In genomic region chr5:129053438-129053837, GRCh38 we compare ENCODE assay signal across 22 cellular contexts. TPM values are rescaled to one million over a fixed set of nuclear protein-coding genes. Genes with fewer than 3 reads are reported as not detected.
DNase-seq lines count a peak whose midpoint lies in the region; ATAC-seq, FAIRE-seq and TF ChIP-seq lines count a peak whose summit lies in the region.
"Had no signal": no experiment of that assay in that cellular context is flagged by ENCODE, and none has a peak within 500 bp of the region (broad histone marks: within the 10 kb centered on the region; RNA-seq: fewer than 3 reads in every experiment).

No MANE protein-coding gene starts in this region.

- H3K4me3 ChIP-seq in heart right ventricle: no peak overlapping the region

- ATAC-seq in GM18520 (IDR thresholded peaks at IDR 0.05; ENCODE audit: unreplicated experiment) (no peak), heart right ventricle (no peak)
- ATAC-seq: Panc1 had no signal

- intact Hi-C loops in heart right ventricle (cut with DNase I): loop anchor here in 3 of 10 donors (10.0 kb wide), 1 partner anchor 149 kb away; no protein-coding TSS in a partner anchor

- no peaks in the 10 kb centered on the region for H3K36me3 Mint-ChIP-seq in chondrocyte (ENCODE audit: low read depth)
- no peaks in the 10 kb centered on the region for H3K36me3 Mint-ChIP-seq in type B pancreatic cell

- H3K27ac Mint-ChIP-seq in chondrocyte (ENCODE audit: unreplicated experiment) (no peak overlapping the region), type B pancreatic cell (no peak overlapping the region)
- H3K27ac Mint-ChIP-seq: CD4-positive, alpha-beta T cell had no signal

- TF ChIP-seq CTCF in 22Rv1 (IDR thresholded peaks at IDR 0.05): peak; percentile 17; the same call in 1 of the 2 replicates
- peak; percentile 54 for TF ChIP-seq CTCF in LNCAP (IDR thresholded peaks at IDR 0.05)
- TF ChIP-seq CTCF in chondrocyte (IDR thresholded peaks at IDR 0.05): peak; percentile 29
- TF ChIP-seq CTCF in type B pancreatic cell (conservative IDR thresholded peaks at IDR 0.05): no peak
- peak in 4 of 9 donors; percentile 15 to 39 (median 18) for TF ChIP-seq CTCF in heart right ventricle (IDR thresholded peaks at IDR 0.05)

- H3K36me3 ChIP-seq in heart right ventricle: no peaks in the 10 kb centered on the region

- H3K4me3 Mint-ChIP-seq in chondrocyte (ENCODE audit: unreplicated experiment) (no peak overlapping the region), type B pancreatic cell (no peak overlapping the region)
- H3K4me3 Mint-ChIP-seq: CD4-positive, alpha-beta T cell had no signal

- no peaks in the 10 kb centered on the region for H3K27me3 ChIP-seq in heart right ventricle

- FAIRE-seq in frontal cortex (lab: Jason Lieb, UNC): peak; percentile 58
- FAIRE-seq: GM12892 had no signal

- H3K9me3 ChIP-seq in heart right ventricle: peaks cover 0 to 10% (median 7%) of the 10 kb centered on the region in 11 donors

- peaks cover 14% of the 10 kb centered on the region for H3K9me3 Mint-ChIP-seq in chondrocyte (ENCODE audit: low read depth)
- H3K9me3 Mint-ChIP-seq in type B pancreatic cell: peaks cover 9% of the 10 kb centered on the region
- H3K9me3 Mint-ChIP-seq: CD4-positive, alpha-beta T cell had no signal

- H3K4me1 Mint-ChIP-seq in chondrocyte (ENCODE audit: low read depth) (peaks cover 2% of the 10 kb centered on the region), type B pancreatic cell (ENCODE audit: unreplicated experiment) (no peaks in the 10 kb centered on the region)

- DNase-seq in chondrocyte (ENCODE audit: low spot score): no peak
- no peak for DNase-seq in frontal cortex (ENCODE audit: low spot score in 2 of 2)
- no peak for DNase-seq in type B pancreatic cell (ENCODE audit: extremely low spot score, unreplicated experiment)
- no peak for DNase-seq in A172 (ENCODE audit: low spot score)
- DNase-seq in heart right ventricle: no peak
- DNase-seq: AML-193; Calu3; CD4-positive, alpha-beta T cell; DND-41; GDM1; KBM-7; NCI-H1092 treated with DMSO at 0.1 percent for 48 hours; NCI-H1694 treated with DMSO at 0.1 percent for 48 hours; NCI-H446 treated with DMSO at 0.1 percent for 48 hours; NCI-H748 treated with DMSO at 0.1 percent for 48 hours; SHP77 had no signal

- peaks cover 3% of the 10 kb centered on the region for H3K27me3 Mint-ChIP-seq in chondrocyte (ENCODE audit: low read depth)
- H3K27me3 Mint-ChIP-seq in type B pancreatic cell: no peaks in the 10 kb centered on the region

- H3K27ac ChIP-seq in 22Rv1: no peak overlapping the region
- no peak overlapping the region for H3K27ac ChIP-seq in heart right ventricle
- H3K27ac ChIP-seq: HL-60 had no signal

- peaks cover 0 to 9% (median 0%) of the 10 kb centered on the region in 9 donors for H3K4me1 ChIP-seq in heart right ventricle

RNA-seq across cellular contexts. Expression of gene ISOC1, which starts 41.1 kb away (rescaled TPM):
- total RNA-seq in chondrocyte: 6.4 to 7.4 TPM (median 7.1 TPM) in 3 replicates
- 31.0 TPM for total RNA-seq in frontal cortex
- total RNA-seq in type B pancreatic cell (ENCODE audit: low replicate concordance): 26.3 and 30.0 TPM in 2 replicates
- 32.0 and 40.8 TPM in 2 replicates for total RNA-seq in A172 (2014; rRNA removed; shearing (Covaris generic))
- total RNA-seq in heart right ventricle: 100 to 1,000 TPM in 1 of 10 donors, 10 to 100 TPM in 9; 59.6 to 102 (median 81.0) TPM
- 10 to 100 TPM; 30.4 to 40.3 TPM for polyA plus RNA-seq in heart right ventricle
